1 cellular context compared by ENCODE assay signal in genomic region chr12:19201653-19202052, GRCh38.
A peak's percentile ranks its signal among the peaks of the same experiment; 100 is the strongest.
TF ChIP-seq lines count a peak whose summit lies in the region.

No MANE protein-coding gene starts in this region.

TF ChIP-seq in IMR-90, 13 proteins besides CTCF, POLR2A, EP300 and RAD21:
- TF ChIP-seq NFE2L2 (IDR thresholded peaks at IDR 0.05; ENCODE audit: low read depth, low read length): no peak
- peak; percentile 74 for TF ChIP-seq CEBPB (IDR thresholded peaks at IDR 0.05; ENCODE audit: low read depth, low read length)
- TF ChIP-seq FOS (IDR thresholded peaks at IDR 0.05; ENCODE audit: low read depth, low read length): no peak
- TF ChIP-seq MAFK (IDR thresholded peaks at IDR 0.05; ENCODE audit: low read depth, low read length): no peak
- no peak for TF ChIP-seq MAZ (IDR thresholded peaks at IDR 0.05; ENCODE audit: borderline replicate concordance, low read depth, low read length)
